Comparison of ENCODE assay signal across 16 cellular contexts in genomic region chr6:150238857-150239407, GRCh38.
"Had no signal": no experiment of that assay in that cellular context is flagged by ENCODE, and none has a peak within 500 bp of the region (broad histone marks: within the 10 kb centered on the region; RNA-seq: fewer than 3 reads in every experiment).

No MANE protein-coding gene starts in this region.

- H3K9me3 ChIP-seq: lower lobe of right lung, pancreas, right lobe of liver, spleen, tibial artery had no signal

- H3K27ac ChIP-seq: neural progenitor cell, right lobe of liver, WERI-Rb-1 had no signal

- ATAC-seq: activated CD4-positive, alpha-beta T cell treated with anti-CD3 and anti-CD28 coated beads for 36 hours; activated CD8-positive, alpha-beta T cell treated with anti-CD3 and anti-CD28 coated beads for 36 hours; activated naive CD8-positive, alpha-beta T cell treated with anti-CD3 and anti-CD28 coated beads, Interleukin-2, amount 50 U/mL, for 24 hours; stimulated activated memory B cell treated with anti-CD40 and anti-IgM and Interleukin-4, amounts not matched to agents 10 μg/mL and 1 μg/mL and 100 μg/mL, for 72 hours had no signal

- H3K4me3 ChIP-seq: lower lobe of right lung, neural progenitor cell, pancreas, right lobe of liver, spleen, tibial artery had no signal

- H3K27me3 ChIP-seq: neural progenitor cell, pancreas, right lobe of liver, spleen, tibial artery had no signal

- H3K4me1 ChIP-seq: neural progenitor cell, right lobe of liver had no signal

- DNase-seq: activated CD4-positive, alpha-beta T cell treated with anti-CD3 and anti-CD28 coated beads for 36 hours; activated CD8-positive, alpha-beta memory T cell treated with anti-CD3 and anti-CD28 coated beads, Interleukin-2, amount 50 U/mL, for 48 hours; activated CD8-positive, alpha-beta T cell treated with anti-CD3 and anti-CD28 coated beads for 36 hours; activated naive CD4-positive, alpha-beta T cell; activated naive CD8-positive, alpha-beta T cell treated with anti-CD3 and anti-CD28 coated beads, Interleukin-2, amount 50 U/mL, for 24 hours; midbrain; spleen; stimulated activated CD4-positive, alpha-beta T cell treated with anti-CD3 and anti-CD28 coated beads, Interleukin-1b, Interleukin-23, amount 100 ng/mL, for 48 hours; T1000; tibial artery; WERI-Rb-1 had no signal

- H3K36me3 ChIP-seq: lower lobe of right lung, neural progenitor cell, pancreas, right lobe of liver, spleen, tibial artery, WERI-Rb-1 had no signal

- H3K9ac ChIP-seq: neural progenitor cell had no signal
